28 cellular contexts compared by ENCODE assay signal in the genomic region with DNA sequence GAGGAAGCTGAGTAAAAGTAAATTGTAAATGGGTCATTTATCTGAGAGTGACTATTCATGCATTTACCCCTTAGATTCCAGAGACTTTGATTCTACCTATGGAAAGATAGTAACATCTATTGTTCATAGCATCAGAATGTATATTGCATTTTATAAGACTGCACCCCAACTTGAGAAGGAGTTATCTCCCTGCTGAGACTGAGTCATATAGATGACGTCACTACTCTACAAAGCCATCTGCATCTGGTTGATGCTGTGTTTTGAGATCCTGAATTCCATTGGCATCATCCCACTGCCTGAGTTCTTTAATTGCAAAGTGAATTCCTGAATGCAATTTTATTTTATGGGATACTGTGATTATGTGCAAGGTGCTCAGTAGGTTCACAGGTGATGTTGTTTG.
"Had no signal": no experiment of that assay in that cellular context is flagged by ENCODE, and none has a peak within 500 bp of the region (broad histone marks: within the 10 kb centered on the region; RNA-seq: fewer than 3 reads in every experiment).

No MANE protein-coding gene starts in this region.

- H3K9me3 Mint-ChIP-seq: activated CD4-positive, alpha-beta memory T cell treated with anti-CD3 and anti-CD28 coated beads for 36 hours; activated naive CD4-positive, alpha-beta T cell treated with anti-CD3 and anti-CD28 coated beads for 36 hours; activated naive CD8-positive, alpha-beta T cell treated with anti-CD3 and anti-CD28 coated beads, Interleukin-2, amount 10 ng/mL, durations not matched to agents 7 days and 5 days; neural crest cell; T-helper 1 cell treated with Interleukin-12 subunit alpha and Interleukin-12 subunit beta and Interleukin-4 antibody, amounts not matched to agents 30 μg/mL and 1 μg/mL, for 36 hours had no signal

- H3K36me3 ChIP-seq: cardiac muscle cell, lower lobe of right lung, thoracic aorta, upper lobe of right lung had no signal

- H3K27ac ChIP-seq: cardiac muscle cell, hepatocyte, lower lobe of right lung, thoracic aorta, upper lobe of right lung had no signal

- H3K27me3 Mint-ChIP-seq: activated CD4-positive, alpha-beta memory T cell treated with anti-CD3 and anti-CD28 coated beads for 36 hours; activated naive CD8-positive, alpha-beta T cell treated with anti-CD3 and anti-CD28 coated beads, Interleukin-2, amount 10 ng/mL, durations not matched to agents 7 days and 5 days had no signal

- H3K4me1 ChIP-seq: lower lobe of right lung had no signal

- H3K27me3 ChIP-seq: cardiac muscle cell, hepatocyte, upper lobe of right lung had no signal

- ATAC-seq: activated T-cell treated with anti-CD3 and anti-CD28 coated beads, Interleukin-2, amount 50 U/mL, for 72 hours; left lobe of liver; lower lobe of right lung; naive thymus-derived CD4-positive, alpha-beta T cell; sciatic nerve; upper lobe of right lung had no signal

- H3K27ac Mint-ChIP-seq: activated CD4-positive, alpha-beta memory T cell treated with anti-CD3 and anti-CD28 coated beads for 36 hours; activated naive CD4-positive, alpha-beta T cell treated with anti-CD3 and anti-CD28 coated beads for 36 hours; activated naive CD8-positive, alpha-beta T cell treated with anti-CD3 and anti-CD28 coated beads, Interleukin-2, amount 10 ng/mL, durations not matched to agents 7 days and 5 days; activated T-cell treated with anti-CD3 and anti-CD28 coated beads, Interleukin-2, amount 50 U/mL, for 72 hours; immature natural killer cell; naive thymus-derived CD4-positive, alpha-beta T cell; T-helper 1 cell treated with Interleukin-12 subunit alpha and Interleukin-12 subunit beta and Interleukin-4 antibody, amounts not matched to agents 30 μg/mL and 1 μg/mL, for 36 hours had no signal

- H3K4me3 Mint-ChIP-seq: activated CD4-positive, alpha-beta memory T cell treated with anti-CD3 and anti-CD28 coated beads for 36 hours; activated naive CD4-positive, alpha-beta T cell treated with anti-CD3 and anti-CD28 coated beads for 36 hours; activated naive CD8-positive, alpha-beta T cell treated with anti-CD3 and anti-CD28 coated beads, Interleukin-2, amount 10 ng/mL, durations not matched to agents 7 days and 5 days; activated T-cell treated with anti-CD3 and anti-CD28 coated beads, Interleukin-2, amount 50 U/mL, for 72 hours; immature natural killer cell; naive thymus-derived CD4-positive, alpha-beta T cell; neural crest cell; T-helper 1 cell treated with Interleukin-12 subunit alpha and Interleukin-12 subunit beta and Interleukin-4 antibody, amounts not matched to agents 30 μg/mL and 1 μg/mL, for 36 hours had no signal

- H3K4me1 Mint-ChIP-seq: activated naive CD8-positive, alpha-beta T cell treated with anti-CD3 and anti-CD28 coated beads, Interleukin-2, amount 10 ng/mL, durations not matched to agents 7 days and 5 days; immature natural killer cell; neural crest cell had no signal

- H3K9me3 ChIP-seq: lower lobe of right lung, thoracic aorta, upper lobe of right lung had no signal

- DNase-seq: activated CD4-positive, alpha-beta memory T cell treated with anti-CD3 and anti-CD28 coated beads for 36 hours; activated CD4-positive, alpha-beta T cell treated with anti-CD3 and anti-CD28 coated beads for 48 hours; activated CD4-positive, CD25-positive, alpha-beta regulatory T cell; activated effector memory CD4-positive, alpha-beta T cell treated with Interleukin-2 at 50 U/mL for 16 hours; activated naive CD4-positive, alpha-beta T cell treated with anti-CD3 and anti-CD28 coated beads for 36 hours; activated naive CD8-positive, alpha-beta T cell treated with anti-CD3 and anti-CD28 coated beads, Interleukin-2, amount 10 ng/mL, durations not matched to agents 7 days and 5 days; activated T-cell treated with anti-CD3 and anti-CD28 coated beads, Interleukin-2, amount 50 U/mL, for 72 hours; amygdala; cortex of kidney; erythroblast; foreskin melanocyte; immature natural killer cell; lower lobe of right lung; naive thymus-derived CD4-positive, alpha-beta T cell; occipital lobe; posterior cingulate gyrus; small intestine; stimulated activated CD4-positive, alpha-beta T cell treated with anti-CD3 and anti-CD28 coated beads, Interleukin-2, amount 100 ng/mL, for 24 hours; stimulated activated naive CD4-positive, alpha-beta T cell treated with Interleukin-2 at 50 U/mL for 16 hours; T1000; upper lobe of right lung had no signal

- H3K4me3 ChIP-seq: cardiac muscle cell, hepatocyte, lower lobe of right lung, thoracic aorta, upper lobe of right lung had no signal

- H3K36me3 Mint-ChIP-seq: activated CD4-positive, alpha-beta memory T cell treated with anti-CD3 and anti-CD28 coated beads for 36 hours; activated naive CD8-positive, alpha-beta T cell treated with anti-CD3 and anti-CD28 coated beads, Interleukin-2, amount 10 ng/mL, durations not matched to agents 7 days and 5 days; immature natural killer cell; naive thymus-derived CD4-positive, alpha-beta T cell had no signal
